18 cellular contexts compared by ENCODE assay signal in the genomic region with DNA sequence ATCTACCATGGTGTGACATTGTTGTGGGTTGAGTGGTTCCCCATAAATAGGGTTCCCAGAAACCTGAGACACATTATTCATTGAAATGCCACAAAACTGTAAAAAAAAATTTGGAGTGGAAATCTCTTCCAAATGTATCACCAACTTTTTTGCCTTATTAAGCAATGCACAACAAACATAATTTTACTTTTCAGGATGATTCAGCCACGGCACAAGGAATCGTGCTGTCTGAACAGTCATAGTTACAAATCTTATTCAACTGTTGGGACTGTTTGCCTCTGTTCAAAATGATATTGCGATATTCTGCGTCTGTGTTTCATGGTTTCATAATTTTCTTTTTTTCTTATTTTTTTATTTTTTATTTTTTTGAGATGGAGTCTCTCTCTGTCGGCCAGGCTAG.
"Had no signal": no experiment of that assay in that cellular context is flagged by ENCODE, and none has a peak within 500 bp of the region (broad histone marks: within the 10 kb centered on the region; RNA-seq: fewer than 3 reads in every experiment).

No MANE protein-coding gene starts in this region.

- ATAC-seq: gastrocnemius medialis; heart right ventricle; naive thymus-derived CD8-positive, alpha-beta T cell had no signal

- DNase-seq: cortex of kidney; dorsolateral prefrontal cortex; effector CD8-positive, alpha-beta T cell; gastrocnemius medialis; heart right ventricle; hypothalamus; kidney glomerular epithelial cell; mammary epithelial cell; sigmoid colon; stimulated activated CD4-positive, alpha-beta T cell treated with anti-CD3 and anti-CD28 coated beads, Interleukin-2, amount 100 ng/mL, for 48 hours; stimulated activated naive CD4-positive, alpha-beta T cell treated with Interleukin-2 at 50 U/mL for 16 hours; thyroid gland had no signal

- H3K4me2 ChIP-seq: smooth muscle cell had no signal

- H3K27me3 ChIP-seq: gastrocnemius medialis, heart right ventricle, neutrophil, sigmoid colon, suprapubic skin, thyroid gland had no signal

- FAIRE-seq: islet of Langerhans, urothelium cell line had no signal

- H3K9me3 ChIP-seq: gastrocnemius medialis, heart right ventricle, neutrophil, sigmoid colon, suprapubic skin, thyroid gland had no signal

- H3K4me3 ChIP-seq: dorsolateral prefrontal cortex, gastrocnemius medialis, heart right ventricle, sigmoid colon, smooth muscle cell, suprapubic skin, thyroid gland had no signal

- H3K27ac ChIP-seq: dorsolateral prefrontal cortex, gastrocnemius medialis, heart right ventricle, neutrophil, sigmoid colon, suprapubic skin, thyroid gland had no signal

- H3K36me3 ChIP-seq: gastrocnemius medialis, heart right ventricle, neutrophil, sigmoid colon, suprapubic skin, thyroid gland had no signal
